Comparison of ENCODE assay signal across 13 cellular contexts in the genomic region with DNA sequence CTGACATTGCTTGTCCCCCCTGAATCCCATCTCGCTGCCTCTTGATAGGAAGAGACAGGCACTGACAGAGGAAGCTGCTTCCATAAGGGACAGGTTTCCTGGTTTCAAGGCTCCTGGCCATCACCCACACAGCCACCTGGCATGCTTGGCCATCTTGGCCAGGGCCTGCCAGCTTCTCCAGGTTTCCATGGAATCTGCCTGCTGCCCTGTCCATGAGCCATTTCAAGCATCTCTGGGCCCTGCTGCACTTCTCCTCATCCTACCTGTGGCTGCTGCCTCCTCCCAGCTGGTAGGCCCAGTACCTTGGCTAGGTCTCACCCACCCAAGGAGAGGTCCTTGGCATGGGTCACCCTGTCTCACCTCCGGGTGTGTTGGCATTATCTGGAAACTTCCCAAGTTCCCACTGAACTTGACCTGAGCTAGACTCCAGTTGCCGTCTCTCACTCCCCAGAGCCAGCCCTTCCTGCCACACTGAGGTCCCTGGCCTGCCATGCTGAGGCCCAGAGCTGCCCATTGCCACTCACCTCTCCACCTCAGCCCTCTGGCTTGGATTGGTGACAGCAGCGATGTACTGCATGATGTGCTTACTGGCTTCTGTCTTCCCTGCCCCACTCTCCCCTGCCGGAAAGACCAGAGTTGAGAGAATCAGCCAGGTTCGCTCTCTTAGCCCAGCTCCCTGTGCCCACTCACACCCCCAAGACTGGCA. TPM values are rescaled to one million over a fixed set of nuclear protein-coding genes. Genes with fewer than 3 reads are reported as not detected.
DNase-seq lines count a peak whose midpoint lies in the region; ATAC-seq and TF ChIP-seq lines count a peak whose summit lies in the region.
"Had no signal": no experiment of that assay in that cellular context is flagged by ENCODE, and none has a peak within 500 bp of the region (broad histone marks: within the 10 kb centered on the region; RNA-seq: fewer than 3 reads in every experiment).

No MANE protein-coding gene starts in this region.

- H3K4me3 ChIP-seq in Karpas-422 (ENCODE audit: low read length), result no peak overlapping the region; the same call in 1 of the 2 replicates
- H3K4me3 ChIP-seq: PC-9 had no signal

- no peaks in the 10 kb centered on the region for H3K9me3 ChIP-seq in Karpas-422 (ENCODE audit: low read length)

- H3K27ac Mint-ChIP-seq in activated naive CD4-positive, alpha-beta T cell treated with anti-CD3 and anti-CD28 coated beads for 36 hours, result peak overlapping the region; percentile 99
- H3K27ac Mint-ChIP-seq in central memory CD8-positive, alpha-beta T cell (ENCODE audit: low read depth), result peak overlapping the region; percentile 98
- H3K27ac Mint-ChIP-seq in stimulated activated naive B cell treated with anti-CD40 and anti-IgM and Interleukin-4, amounts not matched to agents 10 μg/mL and 1 μg/mL and 100 μg/mL, for 72 hours, result peak overlapping the region; percentile 99
- H3K27ac Mint-ChIP-seq: progenitor cell of endocrine pancreas had no signal

- H3K4me1 ChIP-seq in Karpas-422 (ENCODE audit: low read length) (peaks cover 53% of the 10 kb centered on the region), foreskin keratinocyte (peaks cover 15% of the 10 kb centered on the region)

- no peaks in the 10 kb centered on the region for H3K27me3 Mint-ChIP-seq in activated naive CD4-positive, alpha-beta T cell treated with anti-CD3 and anti-CD28 coated beads for 36 hours (ENCODE audit: low read depth)
- no peaks in the 10 kb centered on the region for H3K27me3 Mint-ChIP-seq in central memory CD8-positive, alpha-beta T cell
- no peaks in the 10 kb centered on the region for H3K27me3 Mint-ChIP-seq in stimulated activated naive B cell treated with anti-CD40 and anti-IgM and Interleukin-4, amounts not matched to agents 10 μg/mL and 1 μg/mL and 100 μg/mL, for 72 hours
- H3K27me3 Mint-ChIP-seq: progenitor cell of endocrine pancreas had no signal

- no peaks in the 10 kb centered on the region for H3K9me3 Mint-ChIP-seq in activated naive CD4-positive, alpha-beta T cell treated with anti-CD3 and anti-CD28 coated beads for 36 hours
- no peaks in the 10 kb centered on the region for H3K9me3 Mint-ChIP-seq in central memory CD8-positive, alpha-beta T cell
- H3K9me3 Mint-ChIP-seq in stimulated activated naive B cell treated with anti-CD40 and anti-IgM and Interleukin-4, amounts not matched to agents 10 μg/mL and 1 μg/mL and 100 μg/mL, for 72 hours, result no peaks in the 10 kb centered on the region

- H3K36me3 ChIP-seq in Karpas-422 (ENCODE audit: insufficient read depth, low read length), result peaks cover 38% of the 10 kb centered on the region

- no peak for DNase-seq in activated naive CD4-positive, alpha-beta T cell treated with anti-CD3 and anti-CD28 coated beads for 36 hours
- DNase-seq in activated naive CD4-positive, alpha-beta T cell treated with Interleukin-2 at 50 U/mL for 16 hours, result no peak
- no peak for DNase-seq in Karpas-422
- DNase-seq in central memory CD8-positive, alpha-beta T cell (ENCODE audit: low spot score in 2 of 2), result no peak
- no peak for DNase-seq in stimulated activated naive B cell treated with anti-CD40 and anti-IgM and Interleukin-4, amounts not matched to agents 10 μg/mL and 1 μg/mL and 100 μg/mL, for 72 hours
- DNase-seq in foreskin keratinocyte, result no peak
- no peak for DNase-seq in NCI-H1436 (lab: John Stamatoyannopoulos, UW)
- DNase-seq: central memory CD4-positive, alpha-beta T cell; NCI-H2029; NCI-H524 treated with DMSO at 0.1 percent for 48 hours; PC-9 had no signal

- TF ChIP-seq CTCF in foreskin keratinocyte (conservative IDR thresholded peaks at IDR 0.05), result no peak

- peak overlapping the region; percentile 97 for H3K9ac ChIP-seq in Karpas-422 (ENCODE audit: low read length)

- peaks cover 58% of the 10 kb centered on the region for H3K4me1 Mint-ChIP-seq in activated naive CD4-positive, alpha-beta T cell treated with anti-CD3 and anti-CD28 coated beads for 36 hours (ENCODE audit: low read depth)
- H3K4me1 Mint-ChIP-seq in central memory CD8-positive, alpha-beta T cell, result peaks cover 64% of the 10 kb centered on the region
- peaks cover 54 to 87% of the 10 kb centered on the region in 2 donors for H3K4me1 Mint-ChIP-seq in stimulated activated naive B cell treated with anti-CD40 and anti-IgM and Interleukin-4, amounts not matched to agents 10 μg/mL and 1 μg/mL and 100 μg/mL, for 72 hours

- H4K20me1 ChIP-seq in Karpas-422 (ENCODE audit: insufficient read depth, low read depth, low read length), result no peaks in the 10 kb centered on the region

- H3K4me3 Mint-ChIP-seq in activated naive CD4-positive, alpha-beta T cell treated with anti-CD3 and anti-CD28 coated beads for 36 hours, result peak overlapping the region; percentile 99
- H3K4me3 Mint-ChIP-seq in central memory CD8-positive, alpha-beta T cell, result peak overlapping the region; percentile 98
- H3K4me3 Mint-ChIP-seq in stimulated activated naive B cell treated with anti-CD40 and anti-IgM and Interleukin-4, amounts not matched to agents 10 μg/mL and 1 μg/mL and 100 μg/mL, for 72 hours, result peak overlapping the region; percentile 93 to 97

- H3K4me2 ChIP-seq in Karpas-422 (ENCODE audit: low read depth, low read length, poor library complexity, severe bottlenecking), result peak overlapping the region; percentile 98
- H3K4me2 ChIP-seq: PC-9 had no signal

- H3K27ac ChIP-seq in Karpas-422 (ENCODE audit: low read length) (0 out of 2 replicates have a peak overlapping the region, but pooled peaks have one; percentile 95), foreskin keratinocyte (no peak overlapping the region)
- H3K27ac ChIP-seq: PC-9 had no signal

- no peak for ATAC-seq in central memory CD8-positive, alpha-beta T cell (replicated peaks; ENCODE audit: extremely low read depth, poor library complexity, severe bottlenecking)
- ATAC-seq in stimulated activated naive B cell treated with anti-CD40 and anti-IgM and Interleukin-4, amounts not matched to agents 10 μg/mL and 1 μg/mL and 100 μg/mL, for 72 hours (replicated peaks), result no peak
- ATAC-seq in foreskin keratinocyte, result no peak
- ATAC-seq in HG03469 (IDR thresholded peaks at IDR 0.05; ENCODE audit: unreplicated experiment), result no peak

- peaks cover 78% of the 10 kb centered on the region for H3K36me3 Mint-ChIP-seq in activated naive CD4-positive, alpha-beta T cell treated with anti-CD3 and anti-CD28 coated beads for 36 hours (ENCODE audit: low read depth)
- H3K36me3 Mint-ChIP-seq in central memory CD8-positive, alpha-beta T cell (ENCODE audit: insufficient read depth), result peaks cover 58% of the 10 kb centered on the region
- peaks cover 55 to 68% of the 10 kb centered on the region in 2 donors for H3K36me3 Mint-ChIP-seq in stimulated activated naive B cell treated with anti-CD40 and anti-IgM and Interleukin-4, amounts not matched to agents 10 μg/mL and 1 μg/mL and 100 μg/mL, for 72 hours

- intact Hi-C loops in activated naive CD4-positive, alpha-beta T cell treated with anti-CD3 and anti-CD28 coated beads for 36 hours (cut with micrococcal nuclease), result loop anchor here (5.0 kb wide), 1 partner anchor 719 kb away; no protein-coding TSS in a partner anchor

- H3K27me3 ChIP-seq in Karpas-422 (ENCODE audit: low read length) (no peaks in the 10 kb centered on the region), foreskin keratinocyte (peaks cover 14% of the 10 kb centered on the region)

- CTCF ChIA-PET in activated naive CD4-positive, alpha-beta T cell treated with anti-CD3 and anti-CD28 coated beads for 36 hours (lab: Charles Lee), result interaction anchor here (0.9 to 1.1 kb wide), 2 partner anchors 23 to 160 kb away, joined by 4 to 5 read pairs; partner anchors contain the start of gene CCM2

- H2AFZ ChIP-seq in Karpas-422 (ENCODE audit: low read length), result no peak overlapping the region
- H2AFZ ChIP-seq: PC-9 had no signal

- H3K9me2 ChIP-seq in Karpas-422 (replicated peaks; ENCODE audit: insufficient read depth, low read length), result no peaks in the 10 kb centered on the region

- H3K79me2 ChIP-seq in Karpas-422 (ENCODE audit: low read length), result peaks cover 38% of the 10 kb centered on the region

RNA-seq across cellular contexts. Expression of gene MYO1G, which starts 2.6 kb away (rescaled TPM):
- total RNA-seq in activated naive CD4-positive, alpha-beta T cell treated with anti-CD3 and anti-CD28 coated beads for 36 hours, result 100 to 1,000 TPM; 391 to 406 TPM
- 62.4 and 130 TPM in 2 replicates for total RNA-seq in Karpas-422 (2014; rRNA removed; shearing (Covaris generic); ENCODE audit: low replicate concordance)
- total RNA-seq in foreskin keratinocyte, result 0.04 and 0.10 TPM in 2 replicates
- 0.08 TPM in 1 of 2 replicates, not detected in the other for polyA plus RNA-seq in foreskin keratinocyte

RNA-seq across cellular contexts. Expression of gene CCM2, which starts 23.8 kb away (rescaled TPM):
- 10 to 100 TPM; 87.9 to 88.3 TPM for total RNA-seq in activated naive CD4-positive, alpha-beta T cell treated with anti-CD3 and anti-CD28 coated beads for 36 hours
- 42.5 and 78.8 TPM in 2 replicates for total RNA-seq in Karpas-422 (2014; rRNA removed; shearing (Covaris generic); ENCODE audit: low replicate concordance)
- 65.4 and 68.9 TPM in 2 replicates for total RNA-seq in foreskin keratinocyte
- 84.0 and 86.5 TPM in 2 replicates for polyA plus RNA-seq in foreskin keratinocyte

Comparison
In these comparisons a context has a peak if more than half of its experiments do, and no peak if none do; other contexts are left out.
1. RNA of gene MYO1G, which starts 2.6 kb away (total RNA-seq): 391 to 406 TPM in activated naive CD4-positive, alpha-beta T cell treated with anti-CD3 and anti-CD28 coated beads for 36 hours and 62.4 to 130 TPM in Karpas-422; 0.04 to 0.10 TPM in foreskin keratinocyte; every median in the first group is over 10 times any median in the second.
2. Peak in every context shown above with its lines, with median percentiles within 50 percentile points of each other: H3K27ac Mint-ChIP-seq and H3K4me3 Mint-ChIP-seq.